In the genomic region with DNA sequence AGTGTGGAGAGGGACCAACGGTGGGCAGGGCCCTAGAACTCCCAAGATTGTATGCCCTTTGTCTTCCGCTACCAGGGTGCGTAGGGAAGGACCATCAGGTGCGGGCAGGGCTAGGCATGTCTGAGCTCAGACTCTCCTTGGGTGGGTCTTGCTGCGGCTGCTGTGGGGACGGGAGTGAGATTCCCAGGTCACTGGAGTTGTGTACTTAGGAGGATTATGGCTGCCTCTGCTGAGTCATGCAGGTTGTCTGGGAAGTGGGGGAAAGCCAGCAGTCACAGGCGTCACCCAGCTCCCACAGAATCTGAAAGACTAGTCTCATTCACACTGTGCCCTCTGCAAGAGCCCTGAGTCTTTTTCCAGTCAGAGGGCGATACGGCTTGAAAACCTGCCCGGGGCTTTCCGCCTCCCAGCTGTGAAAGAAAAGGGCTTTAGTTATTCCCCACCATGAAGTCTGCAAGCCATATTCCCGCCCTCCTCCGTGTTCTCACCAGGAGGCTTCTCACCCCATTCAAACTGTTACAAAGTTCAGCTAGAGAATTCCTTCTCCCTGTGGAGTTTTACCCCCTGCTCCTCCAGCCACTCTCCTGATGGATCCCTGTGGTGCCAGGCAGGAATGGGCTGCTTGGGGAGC, we compare ENCODE assay signal across 16 cellular contexts. TPM values are rescaled to one million over a fixed set of nuclear protein-coding genes. Genes with fewer than 3 reads are reported as not detected.
"Had no signal": no experiment of that assay in that cellular context is flagged by ENCODE, and none has a peak within 500 bp of the region (broad histone marks: within the 10 kb centered on the region; RNA-seq: fewer than 3 reads in every experiment).

No MANE protein-coding gene starts in this region.

RNA-seq across cellular contexts. Expression of a gene that starts 9.1 kb away (rescaled TPM):
- total RNA-seq: activated CD4-positive, alpha-beta T cell treated with anti-CD3 and anti-CD28 coated beads, Interleukin-2, amount 10 ng/mL, durations not matched to agents 7 days and 5 days; activated CD8-positive, alpha-beta memory T cell treated with anti-CD3 and anti-CD28 coated beads, Interleukin-2, amount 10 ng/mL, durations not matched to agents 7 days and 5 days; activated CD8-positive, alpha-beta T cell treated with anti-CD3 and anti-CD28 coated beads for 36 hours; body of pancreas; dermis blood vessel endothelial cell; endothelial cell of umbilical vein; fibroblast of villous mesenchyme; left colon; lower leg skin; naive thymus-derived CD4-positive, alpha-beta T cell; ovary; psoas muscle; right cardiac atrium; subcutaneous adipose tissue; T-cell; upper lobe of right lung had no signal
- polyA plus RNA-seq: endothelial cell of umbilical vein; naive thymus-derived CD4-positive, alpha-beta T cell; ovary; psoas muscle; right cardiac atrium had no signal
